ENCODE assay signal across 2 cellular contexts in the genomic region with DNA sequence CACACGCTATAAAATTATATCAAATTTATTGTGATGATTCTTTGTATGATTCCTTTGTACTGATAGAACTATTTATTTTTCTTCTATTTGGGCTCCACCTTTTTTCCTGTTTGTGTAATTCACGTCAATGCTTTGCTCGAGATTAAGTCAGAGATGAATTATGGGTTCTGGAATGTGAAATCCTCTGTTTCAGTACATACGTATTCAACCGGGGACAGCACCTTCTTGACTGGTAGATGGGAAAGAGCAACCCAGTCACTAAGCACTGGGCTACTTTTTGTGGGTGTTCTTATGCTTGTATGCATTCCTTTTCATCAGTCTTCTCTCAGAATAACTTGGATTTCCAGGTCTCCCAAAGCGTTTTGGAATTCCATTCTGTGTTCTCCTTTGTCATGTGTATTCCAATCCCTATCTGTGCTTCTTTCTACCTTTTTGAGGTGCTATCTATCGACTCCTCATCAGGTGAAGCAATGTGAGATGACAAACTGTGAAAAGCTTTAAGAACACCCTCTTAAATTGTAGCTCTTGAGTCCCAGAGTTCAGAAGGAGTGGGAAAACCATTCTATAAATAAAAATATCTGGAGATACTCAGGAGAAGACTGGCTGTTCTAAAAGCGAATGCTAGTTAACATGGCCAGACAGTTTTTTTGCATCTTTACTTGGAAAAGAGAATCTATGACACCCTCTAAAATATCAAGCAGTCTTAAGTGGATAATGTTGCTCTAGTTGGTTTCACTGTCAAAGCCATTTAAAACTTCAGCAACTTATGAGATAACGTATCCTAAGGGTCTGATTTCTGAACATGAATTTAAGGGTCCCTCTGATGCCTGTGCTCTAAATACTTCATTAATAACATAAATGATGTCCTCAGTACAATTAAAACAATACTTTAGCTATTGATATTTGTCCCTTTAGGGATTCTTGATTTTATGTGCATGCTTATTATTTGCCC.
TF ChIP-seq lines count a peak whose summit lies in the region.

No MANE protein-coding gene starts in this region.

TF ChIP-seq in H1, 55 proteins besides CTCF, POLR2A, EP300 and RAD21:
- TF ChIP-seq BACH1 (IDR thresholded peaks at IDR 0.05; ENCODE audit: low read length) (no peak), SRF (IDR thresholded peaks at IDR 0.05; ENCODE audit: low read depth, low read length) (no peak), RBBP5 (IDR thresholded peaks at IDR 0.05; ENCODE audit: borderline replicate concordance, low read depth, low read length) (no peak), CBX8 (IDR thresholded peaks at IDR 0.05; ENCODE audit: borderline replicate concordance, low read depth, low read length) (no peak), ZNF274 (IDR thresholded peaks at IDR 0.05; ENCODE audit: borderline replicate concordance, extremely low read depth, low read length) (no peak), CBX5 (IDR thresholded peaks at IDR 0.05; ENCODE audit: low read depth, low read length) (no peak), BRCA1 (IDR thresholded peaks at IDR 0.05; ENCODE audit: low read depth, low read length) (no peak), KDM4A (IDR thresholded peaks at IDR 0.05; ENCODE audit: low read depth, low read length, severe bottlenecking) (no peak), SIX5 (IDR thresholded peaks at IDR 0.05; ENCODE audit: low read depth, low read length) (no peak), RNF2 (IDR thresholded peaks at IDR 0.05; ENCODE audit: borderline replicate concordance, low read depth, low read length, missing control alignments, poor library complexity, severe bottlenecking) (no peak), EZH2 (IDR thresholded peaks at IDR 0.05; ENCODE audit: low read depth, low read length, severe bottlenecking) (no peak), NRF1 (IDR thresholded peaks at IDR 0.05; ENCODE audit: low read depth, low read length) (no peak), BCL11A (IDR thresholded peaks at IDR 0.05; ENCODE audit: low read depth in 2 of 2, low read length in 2 of 2) (no peak), SAP30 (IDR thresholded peaks at IDR 0.05; ENCODE audit: insufficient read depth, insufficient replicate concordance, low read length) (no peak), HDAC2 (IDR thresholded peaks at IDR 0.05; ENCODE audit: borderline replicate concordance in 1 of 2, low read depth in 2 of 2, low read length in 2 of 2) (no peak), ASH2L (IDR thresholded peaks at IDR 0.05; ENCODE audit: low read length) (no peak), TEAD4 (IDR thresholded peaks at IDR 0.05; ENCODE audit: low read depth, low read length) (no peak)

TF ChIP-seq in HepG2, 621 proteins besides CTCF, POLR2A, EP300 and RAD21:
- no peak for TF ChIP-seq XBP1 (CRISPR knock-in tag; IDR thresholded peaks at IDR 0.05)
- TF ChIP-seq SOX6 (IDR thresholded peaks at IDR 0.05), result no peak
- TF ChIP-seq SOX6 (CRISPR knock-in tag; IDR thresholded peaks at IDR 0.05), result no peak
- TF ChIP-seq JUNB (CRISPR knock-in tag; IDR thresholded peaks at IDR 0.05; ENCODE audit: borderline replicate concordance), result no peak
- no peak for TF ChIP-seq ZNF878 (CRISPR knock-in tag; IDR thresholded peaks at IDR 0.05)
- TF ChIP-seq ZNF83 (CRISPR knock-in tag; IDR thresholded peaks at IDR 0.05; ENCODE audit: borderline replicate concordance), result no peak
- no peak for TF ChIP-seq ZNF225 (CRISPR knock-in tag; IDR thresholded peaks at IDR 0.05)
- TF ChIP-seq THYN1 (CRISPR knock-in tag; IDR thresholded peaks at IDR 0.05; ENCODE audit: borderline replicate concordance, low read depth), result no peak
